Comparison of ENCODE assay signal across 9 cellular contexts in the genomic region with DNA sequence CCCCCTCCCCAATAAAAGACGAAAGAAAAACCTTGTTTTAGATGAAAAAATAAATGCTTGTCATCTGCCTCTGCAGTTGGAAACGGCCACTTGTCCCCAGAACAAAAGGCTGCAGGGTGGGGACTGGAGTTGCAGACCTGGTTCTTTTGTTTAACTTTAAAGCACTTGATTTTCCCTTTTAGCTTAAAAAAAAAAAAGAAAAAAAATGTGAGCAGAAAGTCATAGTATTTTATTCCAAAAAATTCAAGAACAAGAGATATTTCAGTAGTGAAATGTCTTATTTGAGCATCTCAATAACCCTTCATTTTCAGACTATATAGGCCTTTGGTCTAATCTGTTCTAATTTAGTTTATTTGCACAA. TPM values are rescaled to one million over a fixed set of nuclear protein-coding genes. Genes with fewer than 3 reads are reported as not detected.
A peak's percentile ranks its signal among the peaks of the same experiment; 100 is the strongest.
DNase-seq lines count a peak whose midpoint lies in the region; ATAC-seq, FAIRE-seq and TF ChIP-seq lines count a peak whose summit lies in the region.
"Had no signal": no experiment of that assay in that cellular context is flagged by ENCODE, and none has a peak within 500 bp of the region (broad histone marks: within the 10 kb centered on the region; RNA-seq: fewer than 3 reads in every experiment).

No MANE protein-coding gene starts in this region.

- H3K4me3 Mint-ChIP-seq in naive thymus-derived CD8-positive, alpha-beta T cell, result peak overlapping the region in 9 of 10 donors; percentile 18 to 78 (median 43)

- POLR2A ChIA-PET in naive thymus-derived CD8-positive, alpha-beta T cell (lab: Charles Lee), result no interaction called here

- peaks cover 0 to 3% (median 0%) of the 10 kb centered on the region in 9 donors for H3K9me3 Mint-ChIP-seq in naive thymus-derived CD8-positive, alpha-beta T cell

- peaks cover 4 to 18% (median 13%) of the 10 kb centered on the region in 4 donors for H3K4me1 Mint-ChIP-seq in naive thymus-derived CD8-positive, alpha-beta T cell

- intact Hi-C loops in dorsolateral prefrontal cortex (cut with DNase I), result loop anchor here (2.0 to 5.0 kb wide), 4 partner anchors 92 to 327 kb away; no protein-coding TSS in a partner anchor

- H3K27me3 ChIP-seq in ACC112 (ENCODE audit: insufficient read depth, low read length) (no peaks in the 10 kb centered on the region), MG63 (no peaks in the 10 kb centered on the region; the same call in 1 of the 2 replicates), dorsolateral prefrontal cortex (no peaks in the 10 kb centered on the region)

- FAIRE-seq in urothelium cell line (lab: Jason Lieb, UNC), result no peak

- H3K36me3 ChIP-seq in ACC112 (ENCODE audit: insufficient read depth, low read length), result no peaks in the 10 kb centered on the region; the same call in 1 of the 2 replicates
- H3K36me3 ChIP-seq in MG63, result peaks cover 43% of the 10 kb centered on the region

- H3K27me3 Mint-ChIP-seq in naive thymus-derived CD8-positive, alpha-beta T cell, result peaks cover 32 to 65% (median 41%) of the 10 kb centered on the region in 5 donors

- H3K27ac ChIP-seq in ACC112 (ENCODE audit: low read depth, low read length) (no peak overlapping the region), dorsolateral prefrontal cortex (peak overlapping the region in 58 of 59 donors; percentile 30 to 98 (median 92))

- no peak for ATAC-seq in naive thymus-derived CD8-positive, alpha-beta T cell
- ATAC-seq: HCT116 had no signal

- no peaks in the 10 kb centered on the region for H3K36me3 Mint-ChIP-seq in naive thymus-derived CD8-positive, alpha-beta T cell

- no peak overlapping the region for H3K27ac Mint-ChIP-seq in naive thymus-derived CD8-positive, alpha-beta T cell

- H2AFZ ChIP-seq in ACC112 (ENCODE audit: low read length, unreplicated experiment), result no peak overlapping the region

- peak overlapping the region; percentile 97 for H3K4me3 ChIP-seq in ACC112 (ENCODE audit: low read depth, low read length)
- peak overlapping the region; percentile 85 for H3K4me3 ChIP-seq in MG63
- peak overlapping the region; percentile 68 to 97 (median 86) for H3K4me3 ChIP-seq in dorsolateral prefrontal cortex

- H3K9me3 ChIP-seq in MG63, result no peaks in the 10 kb centered on the region

- DNase-seq in MG63, result no peak
- no peak for DNase-seq in dorsolateral prefrontal cortex
- no peak for DNase-seq in naive thymus-derived CD8-positive, alpha-beta T cell
- no peak for DNase-seq in H4 (ENCODE audit: low spot score)
- DNase-seq in NCI-H2171 (lab: John Stamatoyannopoulos, UW), result no peak
- DNase-seq in GM19238 (ENCODE audit: insufficient read length, low spot score), result no peak
- DNase-seq in urothelium cell line (ENCODE audit: low spot score), result no peak

- peaks cover 38% of the 10 kb centered on the region for H3K4me1 ChIP-seq in ACC112 (ENCODE audit: control insufficient read depth, insufficient read depth, low read length, unreplicated experiment)

- TF ChIP-seq CTCF in dorsolateral prefrontal cortex (IDR thresholded peaks at IDR 0.05 in 54 of 56, conservative IDR thresholded peaks at IDR 0.05 in 2 of 56; ENCODE audit: low read depth in 1 of 56, partially characterized antibody in 56 of 56), result peak in 2 of 56 donors; percentile 1 to 5

- H3K79me2 ChIP-seq in ACC112 (ENCODE audit: control insufficient read depth, insufficient read depth, low read length, unreplicated experiment), result peaks cover 66% of the 10 kb centered on the region

RNA-seq across cellular contexts. Expression of gene MAP1B, which starts 1.8 kb away (rescaled TPM):
- 45.2 and 52.1 TPM in 2 replicates for total RNA-seq in MG63 (2014; rRNA removed; shearing (Covaris generic); ENCODE audit: low replicate concordance)
- 1,000 to 10,000 TPM in 95 of 120 experiments, 100 to 1,000 TPM in 25; 523 to 1,758 (median 1,258) TPM for total RNA-seq in dorsolateral prefrontal cortex
- not detected for total RNA-seq in naive thymus-derived CD8-positive, alpha-beta T cell
- under 1 TPM; 0.08 to 0.46 (median 0.36) TPM for polyA plus RNA-seq in naive thymus-derived CD8-positive, alpha-beta T cell
- 36.3 and 50.3 TPM in 2 replicates for total RNA-seq in H4 (2014; rRNA removed; shearing (Covaris generic))

Comparison
In these comparisons a context has a peak if more than half of its experiments do, and no peak if none do; other contexts are left out.
1. RNA of gene MAP1B, which starts 1.8 kb away (total RNA-seq): 523 to 1,758 TPM in dorsolateral prefrontal cortex, 36.3 to 50.3 TPM in H4 and 45.2 to 52.1 TPM in MG63; not detected in naive thymus-derived CD8-positive, alpha-beta T cell; every median in the first group is over 10 times any median in the second.
2. Peak in every context shown above with its lines, with median percentiles within 50 percentile points of each other: H3K4me3 ChIP-seq.